ENCODE assay signal across 8 cellular contexts in genomic region chr2:174634130-174635014, GRCh38. TPM values are rescaled to one million over a fixed set of nuclear protein-coding genes. Genes with fewer than 3 reads are reported as not detected.
DNase-seq lines count a peak whose midpoint lies in the region; ATAC-seq and TF ChIP-seq lines count a peak whose summit lies in the region.

No MANE protein-coding gene starts in this region.

- H4K20me1 ChIP-seq in OCI-LY1 (ENCODE audit: insufficient read depth, low read length) = no peaks in the 10 kb centered on the region

- intact Hi-C loops in lower lobe of right lung (cut with DNase I) (no loop called here), lower leg skin (cut with DNase I; ENCODE audit: low total_unique reads) (no loop called here)

- peaks cover 51% of the 10 kb centered on the region for H3K36me3 Mint-ChIP-seq in activated naive CD4-positive, alpha-beta T cell treated with anti-CD3 and anti-CD28 coated beads, Interleukin-2, amount 10 ng/mL, durations not matched to agents 7 days and 5 days

- H3K27ac ChIP-seq in OCI-LY1 (ENCODE audit: low read depth, low read length, poor library complexity, severe bottlenecking) (peak overlapping the region; percentile 85), lower lobe of right lung (peak overlapping the region; percentile 77)

- peak; percentile 54 for TF ChIP-seq POLR2A in GM18505 (IDR thresholded peaks at IDR 0.05; ENCODE audit: borderline replicate concordance, extremely low read depth, insufficient read depth, insufficient read length)
- peak in 1 of 2 donors; percentile 45 for TF ChIP-seq POLR2A in lower leg skin (IDR thresholded peaks at IDR 0.05)

- H3K9ac ChIP-seq in OCI-LY1 (ENCODE audit: low read length) = peak overlapping the region; percentile 83

- peak; percentile 67 for DNase-seq in activated naive CD4-positive, alpha-beta T cell treated with anti-CD3 and anti-CD28 coated beads, Interleukin-2, amount 10 ng/mL, durations not matched to agents 7 days and 5 days
- DNase-seq in lower lobe of right lung = no peak
- DNase-seq in superior temporal gyrus (ENCODE audit: extremely low spot score) = peak; percentile 48
- DNase-seq in NCI-H146 treated with DMSO at 0.1 percent for 48 hours (lab: John Stamatoyannopoulos, UW; ENCODE audit: unreplicated experiment) = no peak
- no peak for DNase-seq in lower leg skin (ENCODE audit: low spot score in 2 of 2)

- no peaks in the 10 kb centered on the region for H3K27me3 Mint-ChIP-seq in activated naive CD4-positive, alpha-beta T cell treated with anti-CD3 and anti-CD28 coated beads, Interleukin-2, amount 10 ng/mL, durations not matched to agents 7 days and 5 days

- H3K4me1 ChIP-seq in OCI-LY1 (ENCODE audit: insufficient read depth, low read length, severe bottlenecking) (peaks cover 42% of the 10 kb centered on the region), lower lobe of right lung (peaks cover 27% of the 10 kb centered on the region)

- peak overlapping the region; percentile 93 for H3K4me3 Mint-ChIP-seq in activated naive CD4-positive, alpha-beta T cell treated with anti-CD3 and anti-CD28 coated beads, Interleukin-2, amount 10 ng/mL, durations not matched to agents 7 days and 5 days

- no peaks in the 10 kb centered on the region for H3K9me3 ChIP-seq in OCI-LY1 (ENCODE audit: low read length)
- H3K9me3 ChIP-seq in lower lobe of right lung = no peaks in the 10 kb centered on the region

- H3K27me3 ChIP-seq in OCI-LY1 (ENCODE audit: insufficient read depth, low read length) (no peaks in the 10 kb centered on the region), lower lobe of right lung (ENCODE audit: low read depth) (no peaks in the 10 kb centered on the region)

- ATAC-seq in GM18505 (IDR thresholded peaks at IDR 0.05; ENCODE audit: unreplicated experiment) (peak; percentile 71), HG02759 (IDR thresholded peaks at IDR 0.05; ENCODE audit: unreplicated experiment) (peak; percentile 77), lower lobe of right lung (peak; percentile 76 to 83)

- peaks cover 67% of the 10 kb centered on the region for H3K4me1 Mint-ChIP-seq in activated naive CD4-positive, alpha-beta T cell treated with anti-CD3 and anti-CD28 coated beads, Interleukin-2, amount 10 ng/mL, durations not matched to agents 7 days and 5 days

- H3K27ac Mint-ChIP-seq in activated naive CD4-positive, alpha-beta T cell treated with anti-CD3 and anti-CD28 coated beads, Interleukin-2, amount 10 ng/mL, durations not matched to agents 7 days and 5 days = peak overlapping the region; percentile 98

- H3K9me3 Mint-ChIP-seq in activated naive CD4-positive, alpha-beta T cell treated with anti-CD3 and anti-CD28 coated beads, Interleukin-2, amount 10 ng/mL, durations not matched to agents 7 days and 5 days = no peaks in the 10 kb centered on the region

- peaks cover 26% of the 10 kb centered on the region for H3K79me2 ChIP-seq in OCI-LY1 (ENCODE audit: insufficient read depth, low read length)

- TF ChIP-seq CTCF in OCI-LY1 (IDR thresholded peaks at IDR 0.05; ENCODE audit: low read length) (no peak; the same call in 1 of the 2 replicates), lower lobe of right lung (IDR thresholded peaks at IDR 0.05) (no peak), lower leg skin (IDR thresholded peaks at IDR 0.05) (no peak)

- 0 out of 2 replicates have a peak overlapping the region, but pooled peaks have one; percentile 10 for H2AFZ ChIP-seq in OCI-LY1 (ENCODE audit: low read length)

- H3K36me3 ChIP-seq in OCI-LY1 (ENCODE audit: insufficient read depth, low read length) (peaks cover 25% of the 10 kb centered on the region), lower lobe of right lung (no peaks in the 10 kb centered on the region)

- H3K4me3 ChIP-seq in OCI-LY1 (ENCODE audit: low read depth, low read length, poor library complexity, severe bottlenecking) = peak overlapping the region; percentile 71
- peak overlapping the region; percentile 46 for H3K4me3 ChIP-seq in lower lobe of right lung
- H3K4me3 ChIP-seq in lower leg skin (ENCODE audit: low read depth, poor library complexity, severe bottlenecking) = no peak overlapping the region

- CTCF ChIA-PET in activated naive CD4-positive, alpha-beta T cell treated with anti-CD3 and anti-CD28 coated beads, Interleukin-2, amount 10 ng/mL, durations not matched to agents 7 days and 5 days (lab: Charles Lee) = interaction anchor here (0.6 to 5.1 kb wide), 14 partner anchors 11 to 65 kb away, joined by 3 to 44 read pairs (median 6); partner anchors contain the start of gene WIPF1

- H3K4me2 ChIP-seq in OCI-LY1 (ENCODE audit: low read length) = peak overlapping the region; percentile 98

- no peaks in the 10 kb centered on the region for H3K9me2 ChIP-seq in OCI-LY1 (ENCODE audit: low read depth, low read length)

- no peaks in the 10 kb centered on the region for H3F3A ChIP-seq in OCI-LY1 (ENCODE audit: insufficient read depth, low read length)

- WGBS in lower leg skin, 2 donors = 51 to 57% methylated on average over 13 of the region's 13 CpGs

RNA-seq across cellular contexts. Expression of gene WIPF1, which starts 36.8 kb away (rescaled TPM):
- total RNA-seq in lower lobe of right lung (84.4 TPM), lower leg skin (10 to 100 TPM in 2 of 4 donors, 1 to 10 TPM in 2; 5.0 to 12.4 (median 9.1) TPM)

Comparison
In these comparisons a context has a peak if more than half of its experiments do, and no peak if none do; other contexts are left out.
1. DNase-seq: peak in activated naive CD4-positive, alpha-beta T cell treated with anti-CD3 and anti-CD28 coated beads, Interleukin-2, amount 10 ng/mL, durations not matched to agents 7 days and 5 days (single experiment) and superior temporal gyrus (single experiment); none in lower lobe of right lung (single experiment), NCI-H146 treated with DMSO at 0.1 percent for 48 hours (single experiment) and lower leg skin (0 of 2).
2. Peak in every context shown above with its lines, with median percentiles within 50 percentile points of each other: ATAC-seq.